24 cellular contexts compared by ENCODE assay signal in the genomic region with DNA sequence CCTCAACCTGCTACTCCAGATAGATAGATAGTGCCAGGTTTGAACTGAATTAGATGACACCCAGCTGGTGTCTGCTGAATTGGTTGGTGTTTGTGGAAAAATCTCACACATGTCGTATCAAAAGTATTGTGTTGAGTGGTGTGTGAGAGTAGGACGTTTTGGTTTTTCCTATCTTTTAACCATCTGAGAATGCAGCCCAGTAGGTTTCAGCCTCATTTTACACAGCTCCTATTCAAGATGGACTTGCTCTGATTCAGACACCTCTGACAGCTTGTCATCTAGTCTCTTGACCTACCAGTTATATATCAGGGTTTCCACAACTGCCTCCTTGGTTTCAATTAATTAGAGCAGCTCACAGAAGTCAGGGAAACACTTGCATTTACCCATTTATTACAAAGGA.
"Had no signal": no experiment of that assay in that cellular context is flagged by ENCODE, and none has a peak within 500 bp of the region (broad histone marks: within the 10 kb centered on the region; RNA-seq: fewer than 3 reads in every experiment).

No MANE protein-coding gene starts in this region.

- H3K27ac Mint-ChIP-seq: naive thymus-derived CD4-positive, alpha-beta T cell; natural killer cell treated with Interleukin-12 subunit alpha and Interleukin-12 subunit beta and Interleukin-15 and Interleukin-18, amount 100 ng/mL, for 72 hours; progenitor cell of endocrine pancreas; stimulated activated naive B cell treated with anti-CD40 and anti-IgM and Interleukin-4, amounts not matched to agents 10 μg/mL and 1 μg/mL and 100 μg/mL, for 72 hours; type B pancreatic cell had no signal

- H3K4me3 Mint-ChIP-seq: naive thymus-derived CD4-positive, alpha-beta T cell; natural killer cell treated with Interleukin-12 subunit alpha and Interleukin-12 subunit beta and Interleukin-15 and Interleukin-18, amount 100 ng/mL, for 72 hours; stimulated activated naive B cell treated with anti-CD40 and anti-IgM and Interleukin-4, amounts not matched to agents 10 μg/mL and 1 μg/mL and 100 μg/mL, for 72 hours; type B pancreatic cell had no signal

- H3K4me1 Mint-ChIP-seq: stimulated activated naive B cell treated with anti-CD40 and anti-IgM and Interleukin-4, amounts not matched to agents 10 μg/mL and 1 μg/mL and 100 μg/mL, for 72 hours had no signal

- H3K27me3 Mint-ChIP-seq: type B pancreatic cell had no signal

- H3K9me3 ChIP-seq: left ventricle myocardium inferior, mucosa of descending colon, ovary, right atrium auricular region, right lobe of liver, suprapubic skin, thoracic aorta, tibial nerve, uterus had no signal

- ATAC-seq: mucosa of descending colon; naive thymus-derived CD4-positive, alpha-beta T cell; natural killer cell treated with Interleukin-12 subunit alpha and Interleukin-12 subunit beta and Interleukin-15 and Interleukin-18, amount 100 ng/mL, for 72 hours; right lobe of liver; stimulated activated naive B cell treated with anti-CD40 and anti-IgM and Interleukin-4, amounts not matched to agents 10 μg/mL and 1 μg/mL and 100 μg/mL, for 72 hours; stimulated activated naive CD8-positive, alpha-beta T cell treated with anti-CD3 and anti-CD28 coated beads, Interleukin-15, Interleukin-2, amounts not matched to agents 100 U/mL and 50 U/mL, for 24 hours had no signal

- H3K27me3 ChIP-seq: hepatocyte, ovary, right atrium auricular region, right lobe of liver, suprapubic skin, tibial nerve, uterus had no signal

- H3K27ac ChIP-seq: hepatocyte, left ventricle myocardium inferior, ovary, right atrium auricular region, right lobe of liver, suprapubic skin, thoracic aorta, tibial nerve, uterus had no signal

- H3K4me3 ChIP-seq: hepatocyte, left ventricle myocardium inferior, lung, mucosa of descending colon, ovary, right atrium auricular region, right lobe of liver, smooth muscle cell, suprapubic skin, thoracic aorta, tibial nerve, uterus had no signal

- H3K4me2 ChIP-seq: hepatocyte, smooth muscle cell had no signal

- H3K36me3 Mint-ChIP-seq: natural killer cell treated with Interleukin-12 subunit alpha and Interleukin-12 subunit beta and Interleukin-15 and Interleukin-18, amount 100 ng/mL, for 72 hours; stimulated activated naive B cell treated with anti-CD40 and anti-IgM and Interleukin-4, amounts not matched to agents 10 μg/mL and 1 μg/mL and 100 μg/mL, for 72 hours; type B pancreatic cell had no signal

- H3K79me2 ChIP-seq: hepatocyte had no signal

- H3K36me3 ChIP-seq: left ventricle myocardium inferior, ovary, right atrium auricular region, right lobe of liver, suprapubic skin, thoracic aorta, tibial nerve, uterus had no signal

- H2AFZ ChIP-seq: hepatocyte had no signal

- DNase-seq: islet precursor cell; left ventricle myocardium inferior; midbrain; mucosa of descending colon; naive thymus-derived CD4-positive, alpha-beta T cell; ovary; right lobe of liver; stimulated activated CD4-positive, alpha-beta T cell treated with anti-CD3 and anti-CD28 coated beads, Interleukin-1b, Interleukin-23, amount 100 ng/mL, for 48 hours; stimulated activated CD4-positive, alpha-beta T cell treated with anti-CD3 and anti-CD28 coated beads, Interleukin-2, amount 100 ng/mL, for 48 hours; stimulated activated CD4-positive, alpha-beta T cell treated with anti-CD3 and anti-CD28 coated beads, Interleukin-4, amount 100 ng/mL, for 4 hours; stimulated activated CD8-positive, alpha-beta memory T cell treated with anti-CD3 and anti-CD28 coated beads, Interleukin-4, amount 100 ng/mL, for 48 hours; stimulated activated naive B cell treated with anti-CD40 and anti-IgM and Interleukin-4, amounts not matched to agents 10 μg/mL and 1 μg/mL and 100 μg/mL, for 72 hours; stimulated activated naive CD8-positive, alpha-beta T cell treated with anti-CD3 and anti-CD28 coated beads, Interleukin-15, Interleukin-2, amounts not matched to agents 100 U/mL and 50 U/mL, for 24 hours; uterus had no signal

- H3K4me1 ChIP-seq: left ventricle myocardium inferior, right atrium auricular region, right lobe of liver, suprapubic skin, tibial nerve, uterus had no signal

- H3K9me3 Mint-ChIP-seq: natural killer cell treated with Interleukin-12 subunit alpha and Interleukin-12 subunit beta and Interleukin-15 and Interleukin-18, amount 100 ng/mL, for 72 hours had no signal
